Comparison of ENCODE assay signal across 10 cellular contexts in genomic region chr5:157387683-157388093, GRCh38.
DNase-seq lines count a peak whose midpoint lies in the region; ATAC-seq, FAIRE-seq and TF ChIP-seq lines count a peak whose summit lies in the region.
"Had no signal": no experiment of that assay in that cellular context is flagged by ENCODE, and none has a peak within 500 bp of the region (broad histone marks: within the 10 kb centered on the region; RNA-seq: fewer than 3 reads in every experiment).

No MANE protein-coding gene starts in this region.

- peak; percentile 98 for DNase-seq in BJ (ENCODE audit: low read depth)
- DNase-seq in RCC 7860 (ENCODE audit: low spot score) = peak; percentile 68
- DNase-seq in esophagus squamous epithelium (lab: John Stamatoyannopoulos, UW) = no peak
- no peak for DNase-seq in neural progenitor cell (ENCODE audit: low spot score)
- DNase-seq in GM19239 (ENCODE audit: insufficient read length, low spot score) = no peak
- DNase-seq in activated effector memory CD4-positive, alpha-beta T cell treated with anti-CD3 and anti-CD28 coated beads, Interleukin-2, amount 50 U/mL, for 16 hours = no peak
- DNase-seq: right lobe of liver had no signal

- no peaks in the 10 kb centered on the region for H4K20me1 ChIP-seq in neural progenitor cell (ENCODE audit: low read depth)

- H3K4me1 ChIP-seq in esophagus squamous epithelium = peaks cover 9 to 36% (median 21%) of the 10 kb centered on the region in 3 donors
- H3K4me1 ChIP-seq in neural progenitor cell = no peaks in the 10 kb centered on the region
- H3K4me1 ChIP-seq: right lobe of liver had no signal

- H3K9ac ChIP-seq in neural progenitor cell = no peak overlapping the region

- POLR2A ChIA-PET in BJ (lab: Charles Lee) = interaction anchor here (0.6 kb wide), 2 partner anchors 31 to 1247 kb away, joined by 4 to 9 read pairs; no protein-coding TSS in a partner anchor

- ATAC-seq in GM18909 (IDR thresholded peaks at IDR 0.05; ENCODE audit: poor library complexity, unreplicated experiment) = no peak
- ATAC-seq in HG03280 (IDR thresholded peaks at IDR 0.05; ENCODE audit: unreplicated experiment) = no peak

- H3K4me3 Mint-ChIP-seq in neural progenitor cell = no peak overlapping the region

- peaks cover 5% of the 10 kb centered on the region for H3K36me3 Mint-ChIP-seq in neural progenitor cell

- intact Hi-C loops in esophagus squamous epithelium (cut with DNase I) = no loop called here

- H3K27me3 ChIP-seq in BJ (ENCODE audit: control insufficient read depth, insufficient read depth, low read length) (no peaks in the 10 kb centered on the region), esophagus squamous epithelium (no peaks in the 10 kb centered on the region), neural progenitor cell (no peaks in the 10 kb centered on the region)
- H3K27me3 ChIP-seq: right lobe of liver had no signal

- no peak overlapping the region for H3K4me2 ChIP-seq in neural progenitor cell

- H3K79me2 ChIP-seq in neural progenitor cell (ENCODE audit: low read depth) = no peaks in the 10 kb centered on the region

- TF ChIP-seq CTCF in BJ (IDR thresholded peaks at IDR 0.05; ENCODE audit: insufficient read depth, low read depth, low read length) = no peak
- no peak for TF ChIP-seq CTCF in esophagus squamous epithelium (IDR thresholded peaks at IDR 0.05)
- TF ChIP-seq CTCF in neural progenitor cell (IDR thresholded peaks at IDR 0.05) = no peak

- H3K27me3 Mint-ChIP-seq in neural progenitor cell (ENCODE audit: insufficient read depth, low read depth) = no peaks in the 10 kb centered on the region

- no peaks in the 10 kb centered on the region for H3F3A ChIP-seq in neural progenitor cell (ENCODE audit: low read depth)

- FAIRE-seq in RCC 7860 (lab: Jason Lieb, UNC) (peak; percentile 85), GM19239 (lab: Jason Lieb, UNC) (no peak)
- FAIRE-seq: TTC549 had no signal

- H3K36me3 ChIP-seq in BJ (ENCODE audit: control insufficient read depth, insufficient read depth, low read length) (no peaks in the 10 kb centered on the region), esophagus squamous epithelium (no peaks in the 10 kb centered on the region), neural progenitor cell (peaks cover 4% of the 10 kb centered on the region)

- H2AFZ ChIP-seq in neural progenitor cell (replicated peaks) = no peak overlapping the region

- H3K9me3 ChIP-seq in esophagus squamous epithelium (no peaks in the 10 kb centered on the region), neural progenitor cell (ENCODE audit: low read depth) (no peaks in the 10 kb centered on the region)
- H3K9me3 ChIP-seq: right lobe of liver had no signal

- H3K9me3 Mint-ChIP-seq in neural progenitor cell = no peaks in the 10 kb centered on the region

- CTCF ChIA-PET in BJ (lab: Yijun Ruan, JAX) = interaction anchor here (1.0 to 1.8 kb wide), 2 partner anchors 17 to 45 kb away, joined by 3 to 5 read pairs; no protein-coding TSS in a partner anchor

- H3K27ac Mint-ChIP-seq in neural progenitor cell = peak overlapping the region; percentile 51

- peak overlapping the region; percentile 16 to 77 (median 67) for H3K27ac ChIP-seq in esophagus squamous epithelium
- H3K27ac ChIP-seq in neural progenitor cell = no peak overlapping the region
- H3K27ac ChIP-seq: right lobe of liver had no signal

- TF ChIP-seq POLR2A in esophagus squamous epithelium (IDR thresholded peaks at IDR 0.05) = no peak

- H3K4me3 ChIP-seq in BJ (ENCODE audit: low read depth, low read length) (no peak overlapping the region), esophagus squamous epithelium (no peak overlapping the region), neural progenitor cell (no peak overlapping the region)
- H3K4me3 ChIP-seq: right lobe of liver had no signal

- peaks cover 36% of the 10 kb centered on the region for H3K4me1 Mint-ChIP-seq in neural progenitor cell

- 27 to 38% methylated on average over 3 of the region's 3 CpGs for WGBS in esophagus squamous epithelium, 2 donors

Comparison
In these comparisons a context has a peak if more than half of its experiments do, and no peak if none do; other contexts are left out.
1. DNase-seq: peak in BJ (single experiment) and RCC 7860 (single experiment); none in esophagus squamous epithelium (single experiment), neural progenitor cell (single experiment), GM19239 (single experiment) and activated effector memory CD4-positive, alpha-beta T cell treated with anti-CD3 and anti-CD28 coated beads, Interleukin-2, amount 50 U/mL, for 16 hours (single experiment).